In the genomic region with DNA sequence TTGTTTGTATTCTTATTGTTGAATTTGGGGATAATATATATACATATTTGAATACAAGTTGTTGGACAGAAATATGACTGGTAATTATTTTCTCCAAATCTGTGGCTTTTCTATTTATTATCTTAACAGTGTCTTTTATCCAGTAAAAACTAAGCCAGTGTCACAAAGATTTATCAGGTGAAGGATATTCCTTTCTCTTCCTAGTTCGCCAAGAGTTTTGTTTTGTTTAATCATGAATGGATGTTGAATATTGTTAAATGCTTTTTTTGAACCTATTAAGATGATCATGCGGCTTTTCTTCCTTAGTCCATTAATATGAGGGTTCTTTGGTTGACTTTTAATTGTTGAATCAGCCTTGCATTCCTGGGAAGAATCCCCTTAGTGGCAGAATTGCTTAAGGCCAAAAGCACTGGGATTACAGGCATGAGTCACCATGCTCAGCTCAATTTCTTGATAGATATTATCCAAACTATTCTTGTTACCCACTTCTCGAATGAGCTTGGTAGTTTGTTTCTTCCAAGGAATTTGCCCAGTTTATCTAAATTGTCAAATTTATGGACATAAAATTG, we compare ENCODE assay signal across 16 cellular contexts. TPM values are rescaled to one million over a fixed set of nuclear protein-coding genes. Genes with fewer than 3 reads are reported as not detected.
DNase-seq lines count a peak whose midpoint lies in the region; ATAC-seq and TF ChIP-seq lines count a peak whose summit lies in the region.
"Had no signal": no experiment of that assay in that cellular context is flagged by ENCODE, and none has a peak within 500 bp of the region (broad histone marks: within the 10 kb centered on the region; RNA-seq: fewer than 3 reads in every experiment).

No MANE protein-coding gene starts in this region.

- H3K9me3 Mint-ChIP-seq in activated naive CD4-positive, alpha-beta T cell treated with anti-CD3 and anti-CD28 coated beads for 36 hours, result peaks cover 3% of the 10 kb centered on the region
- H3K9me3 Mint-ChIP-seq: activated naive CD4-positive, alpha-beta T cell treated with anti-CD3 and anti-CD28 coated beads, Interleukin-2, amount 50 U/mL, for 24 hours had no signal

- DNase-seq in AG04450 (ENCODE audit: low read depth, low spot score), result no peak
- peak; percentile 27 for DNase-seq in HT1080 (ENCODE audit: low read depth)
- DNase-seq in brain microvascular endothelial cell, result peak; percentile 12
- peak; percentile 48 for DNase-seq in foreskin melanocyte
- DNase-seq in activated naive CD4-positive, alpha-beta T cell treated with anti-CD3 and anti-CD28 coated beads for 36 hours, result no peak
- DNase-seq in left colon, result no peak
- no peak for DNase-seq in NCI-H2081 treated with DMSO at 0.1 percent for 48 hours (lab: John Stamatoyannopoulos, UW)
- DNase-seq in cortex of kidney (lab: John Stamatoyannopoulos, UW), result no peak
- DNase-seq: activated CD8-positive, alpha-beta memory T cell treated with anti-CD3 and anti-CD28 coated beads, Interleukin-2, amount 50 U/mL, for 48 hours; KG1; NCI-H1436 treated with DMSO at 0.1 percent for 48 hours; NCI-H526; occipital lobe had no signal

- no peaks in the 10 kb centered on the region for H3K36me3 Mint-ChIP-seq in activated naive CD4-positive, alpha-beta T cell treated with anti-CD3 and anti-CD28 coated beads for 36 hours (ENCODE audit: low read depth)
- H3K36me3 Mint-ChIP-seq: activated naive CD4-positive, alpha-beta T cell treated with anti-CD3 and anti-CD28 coated beads, Interleukin-2, amount 50 U/mL, for 24 hours had no signal

- intact Hi-C loops in activated naive CD4-positive, alpha-beta T cell treated with anti-CD3 and anti-CD28 coated beads for 36 hours (cut with micrococcal nuclease), result no loop called here
- intact Hi-C loops in left colon (cut with DNase I, micrococcal nuclease), result no loop called here

- H3K27me3 Mint-ChIP-seq in activated naive CD4-positive, alpha-beta T cell treated with anti-CD3 and anti-CD28 coated beads for 36 hours (ENCODE audit: low read depth), result peaks cover 3% of the 10 kb centered on the region

- H3K4me3 ChIP-seq in AG04450 (ENCODE audit: low read depth, low read length), result no peak overlapping the region
- H3K4me3 ChIP-seq in brain microvascular endothelial cell (ENCODE audit: low read depth, low read length), result no peak overlapping the region

- CTCF ChIA-PET in AG04450 (lab: Charles Lee), result interaction anchor here (0.6 to 1.9 kb wide), 2 partner anchors 59 to 76 kb away, joined by 3 to 9 read pairs; no protein-coding TSS in a partner anchor
- CTCF ChIA-PET in activated naive CD4-positive, alpha-beta T cell treated with anti-CD3 and anti-CD28 coated beads for 36 hours (lab: Charles Lee), result interaction anchor here (1.0 to 1.3 kb wide), 3 partner anchors 15 to 63 kb away, joined by 3 to 4 read pairs (median 4); no protein-coding TSS in a partner anchor

- in situ Hi-C loops in brain microvascular endothelial cell (cut with HindIII; ENCODE audit: low pct_ligation_motif_present, low sequenced_read_pairs), result no loop called here

- H3K27ac Mint-ChIP-seq in activated naive CD4-positive, alpha-beta T cell treated with anti-CD3 and anti-CD28 coated beads for 36 hours, result no peak overlapping the region
- H3K27ac Mint-ChIP-seq: activated naive CD4-positive, alpha-beta T cell treated with anti-CD3 and anti-CD28 coated beads, Interleukin-2, amount 50 U/mL, for 24 hours had no signal

- no peaks in the 10 kb centered on the region for H3K4me1 Mint-ChIP-seq in activated naive CD4-positive, alpha-beta T cell treated with anti-CD3 and anti-CD28 coated beads for 36 hours (ENCODE audit: low read depth)
- H3K4me1 Mint-ChIP-seq: activated naive CD4-positive, alpha-beta T cell treated with anti-CD3 and anti-CD28 coated beads, Interleukin-2, amount 50 U/mL, for 24 hours had no signal

- H3K27ac ChIP-seq in AG04450 (ENCODE audit: low read depth, low read length) (no peak overlapping the region), brain microvascular endothelial cell (no peak overlapping the region)

- no peak overlapping the region for H3K4me3 Mint-ChIP-seq in activated naive CD4-positive, alpha-beta T cell treated with anti-CD3 and anti-CD28 coated beads for 36 hours
- H3K4me3 Mint-ChIP-seq: activated naive CD4-positive, alpha-beta T cell treated with anti-CD3 and anti-CD28 coated beads, Interleukin-2, amount 50 U/mL, for 24 hours had no signal

- POLR2A ChIA-PET in AG04450 (lab: Yijun Ruan, JAX), result interaction anchor here (1.0 kb wide), 1 partner anchor 79 kb away, joined by 3 read pairs; a partner anchor contains a TSS

- no peaks in the 10 kb centered on the region for H3K9me3 ChIP-seq in AG04450 (ENCODE audit: control insufficient read depth, insufficient read depth, low read length)

- TF ChIP-seq CTCF in AG04450 (IDR thresholded peaks at IDR 0.05; ENCODE audit: low read depth, low read length), result 0 out of 2 replicates have a peak, but pooled peaks have one; percentile 14
- TF ChIP-seq CTCF in brain microvascular endothelial cell (IDR thresholded peaks at IDR 0.05; ENCODE audit: low read depth, low read length, missing control alignments), result no peak

- H3K36me3 ChIP-seq in brain microvascular endothelial cell (replicated peaks), result no peaks in the 10 kb centered on the region

- ATAC-seq in left colon, result no peak
- ATAC-seq: esophagus mucosa had no signal

- H3K27me3 ChIP-seq in AG04450 (ENCODE audit: control insufficient read depth, insufficient read depth, low read length), result no peaks in the 10 kb centered on the region
- no peaks in the 10 kb centered on the region for H3K27me3 ChIP-seq in brain microvascular endothelial cell (replicated peaks)

RNA-seq across cellular contexts. Expression of a gene that starts 53.3 kb away (rescaled TPM):
- 0.09 TPM in 1 of 2 replicates, not detected in the other for polyA plus RNA-seq in AG04450 (2011; rRNA removed)
- polyA minus RNA-seq in AG04450 (2011; rRNA and poly(A)+ RNA removed), result not detected in 2 replicates
- not detected in 2 replicates for total RNA-seq in HT1080 (2014; rRNA removed; shearing (Covaris generic))
- not detected in 2 replicates for polyA plus RNA-seq in HT1080 (2015; cell fraction: cytosol; rRNA removed)
- polyA plus RNA-seq in HT1080 (2015; cell fraction: nucleus; rRNA removed), result not detected in 2 replicates
- total RNA-seq in activated naive CD4-positive, alpha-beta T cell treated with anti-CD3 and anti-CD28 coated beads for 36 hours, result not detected
- not detected for total RNA-seq in left colon
- total RNA-seq: esophagus mucosa; T-helper 2 cell treated with Interferon-gamma antibody and Interleukin-4, amounts not matched to agents 100 ng/mL and 5 ng/mL, for 36 hours had no signal

Comparison
In these comparisons a context has a peak if more than half of its experiments do, and no peak if none do; other contexts are left out.
1. DNase-seq: peak in HT1080 (single experiment), brain microvascular endothelial cell (single experiment) and foreskin melanocyte (single experiment); none in AG04450 (single experiment), activated naive CD4-positive, alpha-beta T cell treated with anti-CD3 and anti-CD28 coated beads for 36 hours (single experiment), left colon (0 of 2), NCI-H2081 treated with DMSO at 0.1 percent for 48 hours (single experiment) and cortex of kidney (single experiment).